In genomic region chr4:22264261-22264660, GRCh38 we compare ENCODE assay signal across 19 cellular contexts.
"Had no signal": no experiment of that assay in that cellular context is flagged by ENCODE, and none has a peak within 500 bp of the region (broad histone marks: within the 10 kb centered on the region; RNA-seq: fewer than 3 reads in every experiment).

No MANE protein-coding gene starts in this region.

- DNase-seq: effector CD4-positive, alpha-beta T cell; endodermal cell; erythroblast; foreskin keratinocyte; heart left ventricle; hippocampal formation; kidney glomerular epithelial cell; mesendoderm; naive thymus-derived CD4-positive, alpha-beta T cell; nephron progenitor cell; posterior cingulate gyrus; spleen; stimulated activated CD4-positive, alpha-beta T cell treated with anti-CD3 and anti-CD28 coated beads, Interleukin-15, amount 100 ng/mL, for 24 hours; stimulated activated CD4-positive, alpha-beta T cell treated with anti-CD3 and anti-CD28 coated beads, Interleukin-1b, Interleukin-23, amount 100 ng/mL, for 48 hours; stimulated activated CD4-positive, alpha-beta T cell treated with anti-CD3 and anti-CD28 coated beads, Interleukin-4, amount 100 ng/mL, for 24 hours; upper lobe of right lung had no signal

- H3K27me3 Mint-ChIP-seq: stimulated activated memory B cell treated with anti-CD40 and anti-IgM and Interleukin-4, amounts not matched to agents 10 μg/mL and 1 μg/mL and 100 μg/mL, for 72 hours; stimulated activated naive CD8-positive, alpha-beta T cell treated with anti-CD3 and anti-CD28 coated beads, Interleukin-15, Interleukin-2, amounts not matched to agents 100 ng/mL and 50 ng/mL, for 24 hours had no signal

- H3K36me3 Mint-ChIP-seq: stimulated activated memory B cell treated with anti-CD40 and anti-IgM and Interleukin-4, amounts not matched to agents 10 μg/mL and 1 μg/mL and 100 μg/mL, for 72 hours had no signal

- H3K4me3 Mint-ChIP-seq: endodermal cell; naive thymus-derived CD4-positive, alpha-beta T cell; nephron progenitor cell; stimulated activated memory B cell treated with anti-CD40 and anti-IgM and Interleukin-4, amounts not matched to agents 10 μg/mL and 1 μg/mL and 100 μg/mL, for 72 hours; stimulated activated naive CD8-positive, alpha-beta T cell treated with anti-CD3 and anti-CD28 coated beads, Interleukin-15, Interleukin-2, amounts not matched to agents 100 ng/mL and 50 ng/mL, for 24 hours had no signal

- ATAC-seq: foreskin keratinocyte; heart left ventricle; naive thymus-derived CD4-positive, alpha-beta T cell; sciatic nerve; stimulated activated memory B cell treated with anti-CD40 and anti-IgM and Interleukin-4, amounts not matched to agents 10 μg/mL and 1 μg/mL and 100 μg/mL, for 72 hours; upper lobe of right lung had no signal

- H3K4me1 Mint-ChIP-seq: nephron progenitor cell; stimulated activated memory B cell treated with anti-CD40 and anti-IgM and Interleukin-4, amounts not matched to agents 10 μg/mL and 1 μg/mL and 100 μg/mL, for 72 hours had no signal

- H3K27ac Mint-ChIP-seq: endodermal cell; naive thymus-derived CD4-positive, alpha-beta T cell; nephron progenitor cell; stimulated activated memory B cell treated with anti-CD40 and anti-IgM and Interleukin-4, amounts not matched to agents 10 μg/mL and 1 μg/mL and 100 μg/mL, for 72 hours; stimulated activated naive CD8-positive, alpha-beta T cell treated with anti-CD3 and anti-CD28 coated beads, Interleukin-15, Interleukin-2, amounts not matched to agents 100 ng/mL and 50 ng/mL, for 24 hours had no signal
